Comparison of ENCODE assay signal across 1 cellular context in the genomic region with DNA sequence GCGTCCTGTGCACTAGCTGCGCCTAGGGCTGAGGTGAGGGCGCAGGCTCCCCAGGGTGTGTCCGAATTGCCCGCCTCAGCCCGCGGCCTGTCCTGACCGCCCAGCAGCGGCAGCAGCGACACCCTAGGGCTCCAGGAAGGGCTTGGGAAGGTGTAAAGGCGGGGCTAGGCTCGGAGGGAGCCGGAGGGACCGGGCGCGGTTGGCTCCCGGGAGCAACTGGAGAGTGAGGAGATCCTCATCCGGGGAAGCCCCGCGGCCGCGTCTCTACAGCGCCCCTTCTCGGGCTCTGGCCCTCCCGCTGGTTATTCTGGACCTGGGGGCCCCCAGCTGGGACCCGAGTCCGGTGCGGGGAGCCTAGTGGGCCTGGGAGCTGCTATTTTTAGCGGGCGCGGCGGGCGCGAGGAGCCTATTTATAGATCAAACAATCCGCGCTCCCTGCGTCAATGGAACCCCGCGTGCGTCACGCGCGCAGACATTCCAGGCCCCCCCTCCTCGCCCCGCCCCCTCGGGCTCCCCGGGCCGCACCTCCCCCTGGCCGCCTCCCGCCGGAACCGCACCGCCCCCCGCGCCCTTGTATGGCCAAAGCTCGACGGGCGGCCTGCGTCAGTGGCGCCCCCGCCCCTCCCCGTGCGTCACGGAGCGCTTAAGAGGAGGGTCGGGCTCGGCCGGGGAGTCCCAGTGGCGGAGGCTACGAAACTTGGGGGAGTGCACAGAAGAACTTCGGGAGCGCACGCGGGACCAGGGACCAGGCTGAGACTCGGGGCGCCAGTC.
A peak's percentile ranks its signal among the peaks of the same experiment; 100 is the strongest.
TF ChIP-seq lines count a peak whose summit lies in the region.

A gene (plus strand): TSS at position 672 of the 771 bp plus-strand sequence. CDS start 2,887 bp downstream, outside the sequence.

TF ChIP-seq in HepG2, 621 proteins besides CTCF, POLR2A, EP300 and RAD21 (continued from another document and continues in another):
- no peak for TF ChIP-seq NR1H2 (CRISPR knock-in tag; IDR thresholded peaks at IDR 0.05; ENCODE audit: borderline replicate concordance, low read depth)
- no peak; the same call in 1 of the 2 replicates for TF ChIP-seq ARNT2 (CRISPR knock-in tag; IDR thresholded peaks at IDR 0.05; ENCODE audit: low read depth)
- TF ChIP-seq, protein P1, sequence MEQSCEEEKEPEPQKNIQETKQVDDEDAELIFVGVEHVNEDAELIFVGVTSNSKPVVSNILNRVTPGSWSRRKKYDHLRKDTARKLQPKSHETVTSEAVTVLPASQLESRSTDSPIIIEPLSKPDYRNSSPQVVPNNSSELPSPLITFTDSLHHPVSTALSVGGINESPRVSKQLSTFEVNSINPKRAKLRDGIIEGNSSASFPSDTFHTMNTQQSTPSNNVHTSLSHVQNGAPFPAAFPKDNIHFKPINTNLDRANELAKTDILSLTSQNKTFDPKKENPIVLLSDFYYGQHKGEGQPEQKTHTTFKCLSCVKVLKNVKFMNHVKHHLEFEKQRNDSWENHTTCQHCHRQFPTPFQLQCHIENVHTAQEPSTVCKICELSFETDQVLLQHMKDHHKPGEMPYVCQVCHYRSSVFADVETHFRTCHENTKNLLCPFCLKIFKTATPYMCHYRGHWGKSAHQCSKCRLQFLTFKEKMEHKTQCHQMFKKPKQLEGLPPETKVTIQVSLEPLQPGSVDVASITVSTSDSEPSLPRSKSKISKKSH (CRISPR knock-in tag; IDR thresholded peaks at IDR 0.05; ENCODE audit: borderline replicate concordance) = no peak
- TF ChIP-seq, protein P2, sequence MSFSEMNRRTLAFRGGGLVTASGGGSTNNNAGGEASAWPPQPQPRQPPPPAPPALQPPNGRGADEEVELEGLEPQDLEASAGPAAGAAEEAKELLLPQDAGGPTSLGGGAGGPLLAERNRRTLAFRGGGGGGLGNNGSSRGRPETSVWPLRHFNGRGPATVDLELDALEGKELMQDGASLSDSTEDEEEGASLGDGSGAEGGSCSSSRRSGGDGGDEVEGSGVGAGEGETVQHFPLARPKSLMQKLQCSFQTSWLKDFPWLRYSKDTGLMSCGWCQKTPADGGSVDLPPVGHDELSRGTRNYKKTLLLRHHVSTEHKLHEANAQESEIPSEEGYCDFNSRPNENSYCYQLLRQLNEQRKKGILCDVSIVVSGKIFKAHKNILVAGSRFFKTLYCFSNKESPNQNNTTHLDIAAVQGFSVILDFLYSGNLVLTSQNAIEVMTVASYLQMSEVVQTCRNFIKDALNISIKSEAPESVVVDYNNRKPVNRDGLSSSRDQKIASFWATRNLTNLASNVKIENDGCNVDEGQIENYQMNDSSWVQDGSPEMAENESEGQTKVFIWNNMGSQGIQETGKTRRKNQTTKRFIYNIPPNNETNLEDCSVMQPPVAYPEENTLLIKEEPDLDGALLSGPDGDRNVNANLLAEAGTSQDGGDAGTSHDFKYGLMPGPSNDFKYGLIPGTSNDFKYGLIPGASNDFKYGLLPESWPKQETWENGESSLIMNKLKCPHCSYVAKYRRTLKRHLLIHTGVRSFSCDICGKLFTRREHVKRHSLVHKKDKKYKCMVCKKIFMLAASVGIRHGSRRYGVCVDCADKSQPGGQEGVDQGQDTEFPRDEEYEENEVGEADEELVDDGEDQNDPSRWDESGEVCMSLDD (CRISPR knock-in tag; IDR thresholded peaks at IDR 0.05; ENCODE audit: borderline replicate concordance) = no peak
- peak; percentile 55; the same call in 1 of the 2 replicates for TF ChIP-seq ZNF343 (CRISPR knock-in tag; IDR thresholded peaks at IDR 0.05)
- TF ChIP-seq ZFP82 (CRISPR knock-in tag; IDR thresholded peaks at IDR 0.05; ENCODE audit: borderline replicate concordance) = no peak
- TF ChIP-seq RBM22 (optimal IDR thresholded peaks at IDR 0.05; ENCODE audit: low read length) = no peak
- TF ChIP-seq ZNF430 (CRISPR knock-in tag; IDR thresholded peaks at IDR 0.05) = peak; percentile 26; the same call in 1 of the 2 replicates
- TF ChIP-seq RXRB (CRISPR knock-in tag; IDR thresholded peaks at IDR 0.05; ENCODE audit: borderline replicate concordance) = peak; percentile 25
- peak; percentile 30; the same call in 1 of the 2 replicates for TF ChIP-seq RARA (CRISPR knock-in tag; IDR thresholded peaks at IDR 0.05)
- TF ChIP-seq ZNF292 (CRISPR knock-in tag; IDR thresholded peaks at IDR 0.05; ENCODE audit: borderline replicate concordance, low read depth) = no peak; the same call in 1 of the 2 replicates
- peak; percentile 69; the same call in 1 of the 2 replicates for TF ChIP-seq ZNF598 (CRISPR knock-in tag; IDR thresholded peaks at IDR 0.05; ENCODE audit: borderline replicate concordance)
- TF ChIP-seq ZC3H13 (CRISPR knock-in tag; IDR thresholded peaks at IDR 0.05) = no peak
- TF ChIP-seq ZNF296 (CRISPR knock-in tag; conservative IDR thresholded peaks at IDR 0.05) = no peak
- no peak for TF ChIP-seq ZSCAN30 (CRISPR knock-in tag; IDR thresholded peaks at IDR 0.05)
- TF ChIP-seq PHB2 (IDR thresholded peaks at IDR 0.05; ENCODE audit: partially characterized antibody) = no peak
- TF ChIP-seq, protein P3, sequence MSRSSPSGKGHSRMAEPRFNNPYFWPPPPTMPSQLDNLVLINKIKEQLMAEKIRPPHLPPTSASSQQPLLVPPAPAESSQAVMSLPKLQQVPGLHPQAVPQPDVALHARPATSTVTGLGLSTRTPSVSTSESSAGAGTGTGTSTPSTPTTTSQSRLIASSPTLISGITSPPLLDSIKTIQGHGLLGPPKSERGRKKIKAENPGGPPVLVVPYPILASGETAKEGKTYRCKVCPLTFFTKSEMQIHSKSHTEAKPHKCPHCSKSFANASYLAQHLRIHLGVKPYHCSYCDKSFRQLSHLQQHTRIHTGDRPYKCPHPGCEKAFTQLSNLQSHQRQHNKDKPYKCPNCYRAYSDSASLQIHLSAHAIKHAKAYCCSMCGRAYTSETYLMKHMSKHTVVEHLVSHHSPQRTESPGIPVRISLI (CRISPR knock-in tag; IDR thresholded peaks at IDR 0.05; ENCODE audit: borderline replicate concordance) = 0 out of 2 replicates have a peak, but pooled peaks have one; percentile 10
- peak; percentile 80 for TF ChIP-seq ZNF777 (CRISPR knock-in tag; IDR thresholded peaks at IDR 0.05)
- TF ChIP-seq, protein P4, sequence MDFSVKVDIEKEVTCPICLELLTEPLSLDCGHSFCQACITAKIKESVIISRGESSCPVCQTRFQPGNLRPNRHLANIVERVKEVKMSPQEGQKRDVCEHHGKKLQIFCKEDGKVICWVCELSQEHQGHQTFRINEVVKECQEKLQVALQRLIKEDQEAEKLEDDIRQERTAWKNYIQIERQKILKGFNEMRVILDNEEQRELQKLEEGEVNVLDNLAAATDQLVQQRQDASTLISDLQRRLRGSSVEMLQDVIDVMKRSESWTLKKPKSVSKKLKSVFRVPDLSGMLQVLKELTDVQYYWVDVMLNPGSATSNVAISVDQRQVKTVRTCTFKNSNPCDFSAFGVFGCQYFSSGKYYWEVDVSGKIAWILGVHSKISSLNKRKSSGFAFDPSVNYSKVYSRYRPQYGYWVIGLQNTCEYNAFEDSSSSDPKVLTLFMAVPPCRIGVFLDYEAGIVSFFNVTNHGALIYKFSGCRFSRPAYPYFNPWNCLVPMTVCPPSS (IDR thresholded peaks at IDR 0.05) = no peak
- TF ChIP-seq CBX5 (CRISPR knock-in tag; IDR thresholded peaks at IDR 0.05; ENCODE audit: borderline replicate concordance) = peak; percentile 32; the same call in 1 of the 2 replicates
- TF ChIP-seq SOX6 (IDR thresholded peaks at IDR 0.05) = no peak
- TF ChIP-seq SOX6 (CRISPR knock-in tag; IDR thresholded peaks at IDR 0.05) = peak; percentile 66
- no peak for TF ChIP-seq ZNF766 (CRISPR knock-in tag; IDR thresholded peaks at IDR 0.05; ENCODE audit: borderline replicate concordance)
- TF ChIP-seq, protein P5, sequence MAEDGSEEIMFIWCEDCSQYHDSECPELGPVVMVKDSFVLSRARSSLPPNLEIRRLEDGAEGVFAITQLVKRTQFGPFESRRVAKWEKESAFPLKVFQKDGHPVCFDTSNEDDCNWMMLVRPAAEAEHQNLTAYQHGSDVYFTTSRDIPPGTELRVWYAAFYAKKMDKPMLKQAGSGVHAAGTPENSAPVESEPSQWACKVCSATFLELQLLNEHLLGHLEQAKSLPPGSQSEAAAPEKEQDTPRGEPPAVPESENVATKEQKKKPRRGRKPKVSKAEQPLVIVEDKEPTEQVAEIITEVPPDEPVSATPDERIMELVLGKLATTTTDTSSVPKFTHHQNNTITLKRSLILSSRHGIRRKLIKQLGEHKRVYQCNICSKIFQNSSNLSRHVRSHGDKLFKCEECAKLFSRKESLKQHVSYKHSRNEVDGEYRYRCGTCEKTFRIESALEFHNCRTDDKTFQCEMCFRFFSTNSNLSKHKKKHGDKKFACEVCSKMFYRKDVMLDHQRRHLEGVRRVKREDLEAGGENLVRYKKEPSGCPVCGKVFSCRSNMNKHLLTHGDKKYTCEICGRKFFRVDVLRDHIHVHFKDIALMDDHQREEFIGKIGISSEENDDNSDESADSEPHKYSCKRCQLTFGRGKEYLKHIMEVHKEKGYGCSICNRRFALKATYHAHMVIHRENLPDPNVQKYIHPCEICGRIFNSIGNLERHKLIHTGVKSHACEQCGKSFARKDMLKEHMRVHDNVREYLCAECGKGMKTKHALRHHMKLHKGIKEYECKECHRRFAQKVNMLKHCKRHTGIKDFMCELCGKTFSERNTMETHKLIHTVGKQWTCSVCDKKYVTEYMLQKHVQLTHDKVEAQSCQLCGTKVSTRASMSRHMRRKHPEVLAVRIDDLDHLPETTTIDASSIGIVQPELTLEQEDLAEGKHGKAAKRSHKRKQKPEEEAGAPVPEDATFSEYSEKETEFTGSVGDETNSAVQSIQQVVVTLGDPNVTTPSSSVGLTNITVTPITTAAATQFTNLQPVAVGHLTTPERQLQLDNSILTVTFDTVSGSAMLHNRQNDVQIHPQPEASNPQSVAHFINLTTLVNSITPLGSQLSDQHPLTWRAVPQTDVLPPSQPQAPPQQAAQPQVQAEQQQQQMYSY (CRISPR knock-in tag; IDR thresholded peaks at IDR 0.05) = peak; percentile 29; the same call in 1 of the 2 replicates
- TF ChIP-seq ZNF121 (CRISPR knock-in tag; IDR thresholded peaks at IDR 0.05) = no peak
- TF ChIP-seq ZNF333 (CRISPR knock-in tag; IDR thresholded peaks at IDR 0.05; ENCODE audit: borderline replicate concordance) = peak; percentile 80
- no peak for TF ChIP-seq FIP1L1 (IDR thresholded peaks at IDR 0.05; ENCODE audit: borderline replicate concordance, insufficient read depth, low read depth, low read length)
- TF ChIP-seq KMT2B (CRISPR knock-in tag; IDR thresholded peaks at IDR 0.05) = no peak; the same call in 1 of the 2 replicates
- no peak for TF ChIP-seq MTA3 (CRISPR knock-in tag; IDR thresholded peaks at IDR 0.05)
- TF ChIP-seq NFYB (CRISPR knock-in tag; IDR thresholded peaks at IDR 0.05) = peak; percentile 35; the same call in 1 of the 2 replicates
- TF ChIP-seq, protein P6, sequence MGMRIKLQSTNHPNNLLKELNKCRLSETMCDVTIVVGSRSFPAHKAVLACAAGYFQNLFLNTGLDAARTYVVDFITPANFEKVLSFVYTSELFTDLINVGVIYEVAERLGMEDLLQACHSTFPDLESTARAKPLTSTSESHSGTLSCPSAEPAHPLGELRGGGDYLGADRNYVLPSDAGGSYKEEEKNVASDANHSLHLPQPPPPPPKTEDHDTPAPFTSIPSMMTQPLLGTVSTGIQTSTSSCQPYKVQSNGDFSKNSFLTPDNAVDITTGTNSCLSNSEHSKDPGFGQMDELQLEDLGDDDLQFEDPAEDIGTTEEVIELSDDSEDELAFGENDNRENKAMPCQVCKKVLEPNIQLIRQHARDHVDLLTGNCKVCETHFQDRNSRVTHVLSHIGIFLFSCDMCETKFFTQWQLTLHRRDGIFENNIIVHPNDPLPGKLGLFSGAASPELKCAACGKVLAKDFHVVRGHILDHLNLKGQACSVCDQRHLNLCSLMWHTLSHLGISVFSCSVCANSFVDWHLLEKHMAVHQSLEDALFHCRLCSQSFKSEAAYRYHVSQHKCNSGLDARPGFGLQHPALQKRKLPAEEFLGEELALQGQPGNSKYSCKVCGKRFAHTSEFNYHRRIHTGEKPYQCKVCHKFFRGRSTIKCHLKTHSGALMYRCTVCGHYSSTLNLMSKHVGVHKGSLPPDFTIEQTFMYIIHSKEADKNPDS (CRISPR knock-in tag; IDR thresholded peaks at IDR 0.05) = no peak
- peak; percentile 75 for TF ChIP-seq ZBTB21 (CRISPR knock-in tag; IDR thresholded peaks at IDR 0.05)
- TF ChIP-seq, protein P7, sequence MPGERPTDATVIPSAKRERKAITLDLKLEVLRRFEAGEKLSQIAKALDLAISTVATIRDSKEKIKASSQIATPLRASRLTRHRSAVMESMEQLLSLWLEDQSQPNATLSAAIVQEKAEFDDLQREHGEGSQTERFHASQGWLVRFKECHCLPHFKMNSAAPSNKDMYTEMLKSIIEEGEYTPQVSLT (CRISPR knock-in tag; IDR thresholded peaks at IDR 0.05; ENCODE audit: borderline replicate concordance, low read depth) = no peak
- no peak for TF ChIP-seq ZNF260 (CRISPR knock-in tag; IDR thresholded peaks at IDR 0.05; ENCODE audit: borderline replicate concordance, low read depth)
- TF ChIP-seq RBM39 (IDR thresholded peaks at IDR 0.05; ENCODE audit: low read depth, low read length, poor library complexity, severe bottlenecking) = peak; percentile 68
- TF ChIP-seq, protein P8, sequence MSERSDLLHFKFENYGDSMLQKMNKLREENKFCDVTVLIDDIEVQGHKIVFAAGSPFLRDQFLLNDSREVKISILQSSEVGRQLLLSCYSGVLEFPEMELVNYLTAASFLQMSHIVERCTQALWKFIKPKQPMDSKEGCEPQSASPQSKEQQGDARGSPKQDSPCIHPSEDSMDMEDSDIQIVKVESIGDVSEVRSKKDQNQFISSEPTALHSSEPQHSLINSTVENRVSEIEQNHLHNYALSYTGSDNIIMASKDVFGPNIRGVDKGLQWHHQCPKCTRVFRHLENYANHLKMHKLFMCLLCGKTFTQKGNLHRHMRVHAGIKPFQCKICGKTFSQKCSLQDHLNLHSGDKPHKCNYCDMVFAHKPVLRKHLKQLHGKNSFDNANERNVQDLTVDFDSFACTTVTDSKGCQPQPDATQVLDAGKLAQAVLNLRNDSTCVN (CRISPR knock-in tag; IDR thresholded peaks at IDR 0.05; ENCODE audit: borderline replicate concordance) = no peak
- peak; percentile 75 for TF ChIP-seq KAT8 (CRISPR knock-in tag; IDR thresholded peaks at IDR 0.05)
- no peak for TF ChIP-seq HNF4A (CRISPR knock-in tag; IDR thresholded peaks at IDR 0.05)
- TF ChIP-seq, protein P9, sequence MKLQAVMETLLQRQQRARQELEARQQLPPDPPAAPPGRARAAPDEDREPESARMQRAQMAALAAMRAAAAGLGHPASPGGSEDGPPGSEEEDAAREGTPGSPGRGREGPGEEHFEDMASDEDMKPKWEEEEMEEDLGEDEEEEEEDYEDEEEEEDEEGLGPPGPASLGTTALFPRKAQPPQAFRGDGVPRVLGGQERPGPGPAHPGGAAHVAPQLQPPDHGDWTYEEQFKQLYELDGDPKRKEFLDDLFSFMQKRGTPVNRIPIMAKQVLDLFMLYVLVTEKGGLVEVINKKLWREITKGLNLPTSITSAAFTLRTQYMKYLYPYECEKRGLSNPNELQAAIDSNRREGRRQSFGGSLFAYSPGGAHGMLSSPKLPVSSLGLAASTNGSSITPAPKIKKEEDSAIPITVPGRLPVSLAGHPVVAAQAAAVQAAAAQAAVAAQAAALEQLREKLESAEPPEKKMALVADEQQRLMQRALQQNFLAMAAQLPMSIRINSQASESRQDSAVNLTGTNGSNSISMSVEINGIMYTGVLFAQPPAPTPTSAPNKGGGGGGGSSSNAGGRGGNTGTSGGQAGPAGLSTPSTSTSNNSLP (IDR thresholded peaks at IDR 0.05; ENCODE audit: low read depth, low read length) = 0 out of 2 replicates have a peak, but pooled peaks have one; percentile 36
- TF ChIP-seq ZNF263 (CRISPR knock-in tag; IDR thresholded peaks at IDR 0.05) = no peak
- TF ChIP-seq ZNF781 (CRISPR knock-in tag; IDR thresholded peaks at IDR 0.05; ENCODE audit: borderline replicate concordance, not compliant biosample characterization) = no peak
- TF ChIP-seq, protein P10, sequence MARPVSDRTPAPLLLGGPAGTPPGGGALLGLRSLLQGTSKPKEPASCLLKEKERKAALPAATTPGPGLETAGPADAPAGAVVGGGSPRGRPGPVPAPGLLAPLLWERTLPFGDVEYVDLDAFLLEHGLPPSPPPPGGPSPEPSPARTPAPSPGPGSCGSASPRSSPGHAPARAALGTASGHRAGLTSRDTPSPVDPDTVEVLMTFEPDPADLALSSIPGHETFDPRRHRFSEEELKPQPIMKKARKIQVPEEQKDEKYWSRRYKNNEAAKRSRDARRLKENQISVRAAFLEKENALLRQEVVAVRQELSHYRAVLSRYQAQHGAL (CRISPR knock-in tag; IDR thresholded peaks at IDR 0.05; ENCODE audit: not compliant biosample characterization) = no peak
